ENCODE assay signal across 25 cellular contexts in genomic region chr6:162864901-162865300, GRCh38.
"Had no signal": no experiment of that assay in that cellular context is flagged by ENCODE, and none has a peak within 500 bp of the region (broad histone marks: within the 10 kb centered on the region; RNA-seq: fewer than 3 reads in every experiment).

No MANE protein-coding gene starts in this region.

- H3K9me3 ChIP-seq: esophagus squamous epithelium, gastrocnemius medialis, heart right ventricle, left lung, prostate gland, right atrium auricular region, thoracic aorta, tibial nerve, upper lobe of left lung had no signal

- DNase-seq: dermis blood vessel endothelial cell; effector memory CD4-positive, alpha-beta T cell; esophagus squamous epithelium; foreskin fibroblast; gastrocnemius medialis; heart right ventricle; hippocampal formation; left cardiac atrium; left lung; mesendoderm; midbrain; naive thymus-derived CD8-positive, alpha-beta T cell; nephron progenitor cell; nucleus accumbens; small intestine; stimulated activated CD4-positive, alpha-beta T cell treated with anti-CD3 and anti-CD28 coated beads, Interleukin-15, amount 100 ng/mL, for 24 hours; stimulated activated CD4-positive, alpha-beta T cell treated with anti-CD3 and anti-CD28 coated beads, Interleukin-2, amount 100 ng/mL, for 48 hours; stimulated activated naive B cell treated with anti-CD40 and anti-IgM and Interleukin-4, amounts not matched to agents 10 μg/mL and 1 μg/mL and 100 μg/mL, for 72 hours; upper lobe of left lung had no signal

- H3K4me3 ChIP-seq: coronary artery, esophagus squamous epithelium, gastrocnemius medialis, heart right ventricle, left lung, prostate gland, right atrium auricular region, thoracic aorta, tibial nerve, upper lobe of left lung had no signal

- H3K36me3 ChIP-seq: esophagus squamous epithelium, gastrocnemius medialis, heart right ventricle, left lung, prostate gland, right atrium auricular region, thoracic aorta, tibial nerve, upper lobe of left lung had no signal

- H3K27me3 ChIP-seq: esophagus squamous epithelium, gastrocnemius medialis, heart right ventricle, left lung, right atrium auricular region, tibial nerve, upper lobe of left lung had no signal

- ATAC-seq: gastrocnemius medialis; heart right ventricle; left cardiac atrium; left lung; naive thymus-derived CD8-positive, alpha-beta T cell; sciatic nerve; stimulated activated naive B cell treated with anti-CD40 and anti-IgM and Interleukin-4, amounts not matched to agents 10 μg/mL and 1 μg/mL and 100 μg/mL, for 72 hours had no signal

- H3K27ac ChIP-seq: coronary artery, esophagus squamous epithelium, gastrocnemius medialis, heart right ventricle, left lung, prostate gland, right atrium auricular region, thoracic aorta, tibial nerve, upper lobe of left lung had no signal

- H3K4me1 ChIP-seq: esophagus squamous epithelium, gastrocnemius medialis, heart right ventricle, left lung, prostate gland, right atrium auricular region, tibial nerve, upper lobe of left lung had no signal
